1 cellular context compared by ENCODE assay signal in genomic region chr7:155951554-155952158, GRCh38.
TF ChIP-seq lines count a peak whose summit lies in the region.

No MANE protein-coding gene starts in this region.

TF ChIP-seq in HepG2, 621 proteins besides CTCF, POLR2A, EP300 and RAD21 (continued from another document and continues in another):
- TF ChIP-seq E2F5 (CRISPR knock-in tag; conservative IDR thresholded peaks at IDR 0.05) (no peak), MXD4 (CRISPR knock-in tag; IDR thresholded peaks at IDR 0.05) (peak; percentile 66), ZNF570 (CRISPR knock-in tag; IDR thresholded peaks at IDR 0.05; ENCODE audit: borderline replicate concordance) (no peak), IRX3 (CRISPR knock-in tag; IDR thresholded peaks at IDR 0.05; ENCODE audit: borderline replicate concordance, low read depth) (peak; percentile 49; the same call in 1 of the 2 replicates), HIVEP1 (CRISPR knock-in tag; IDR thresholded peaks at IDR 0.05) (peak; percentile 85; the same call in 1 of the 2 replicates), HOXA3 (CRISPR knock-in tag; IDR thresholded peaks at IDR 0.05) (peak; percentile 93), MIXL1 (CRISPR knock-in tag; IDR thresholded peaks at IDR 0.05) (peak; percentile 49; the same call in 1 of the 2 replicates), ZNF609 (CRISPR knock-in tag; IDR thresholded peaks at IDR 0.05; ENCODE audit: borderline replicate concordance) (peak; percentile 77), ZNF264 (CRISPR knock-in tag; IDR thresholded peaks at IDR 0.05) (peak; percentile 87; the same call in 1 of the 2 replicates), ARID5B (CRISPR knock-in tag; IDR thresholded peaks at IDR 0.05) (peak; percentile 93), ZC3H13 (CRISPR knock-in tag; IDR thresholded peaks at IDR 0.05) (no peak), ZNF841 (CRISPR knock-in tag; IDR thresholded peaks at IDR 0.05; ENCODE audit: borderline replicate concordance) (no peak), RBM22 (optimal IDR thresholded peaks at IDR 0.05; ENCODE audit: low read length) (no peak), ZNF562 (CRISPR knock-in tag; IDR thresholded peaks at IDR 0.05; ENCODE audit: borderline replicate concordance) (no peak), ZNF510 (CRISPR knock-in tag; IDR thresholded peaks at IDR 0.05; ENCODE audit: low read depth) (0 out of 2 replicates have a peak, but pooled peaks have one; percentile 28), GMEB2 (CRISPR knock-in tag; IDR thresholded peaks at IDR 0.05; ENCODE audit: low read depth) (no peak), ZNF792 (CRISPR knock-in tag; IDR thresholded peaks at IDR 0.05) (peak; percentile 96), BATF2 (CRISPR knock-in tag; IDR thresholded peaks at IDR 0.05) (no peak), NFE2 (CRISPR knock-in tag; IDR thresholded peaks at IDR 0.05) (no peak), TCF12 (IDR thresholded peaks at IDR 0.05) (no peak), TCF12 (CRISPR knock-in tag; IDR thresholded peaks at IDR 0.05) (peak; percentile 59), ZNF614 (CRISPR knock-in tag; IDR thresholded peaks at IDR 0.05; ENCODE audit: borderline replicate concordance) (peak; percentile 92), ZFP36L1 (CRISPR knock-in tag; IDR thresholded peaks at IDR 0.05) (peak; percentile 78; the same call in 1 of the 2 replicates), TSC22D2 (CRISPR knock-in tag; IDR thresholded peaks at IDR 0.05; ENCODE audit: borderline replicate concordance) (no peak; the same call in 1 of the 2 replicates), STAG1 (CRISPR knock-in tag; IDR thresholded peaks at IDR 0.05) (no peak; the same call in 1 of the 2 replicates), NR2F6 (IDR thresholded peaks at IDR 0.05) (peak; percentile 82), NR2F6 (CRISPR knock-in tag; IDR thresholded peaks at IDR 0.05) (peak; percentile 92), NFKB2 (CRISPR knock-in tag; IDR thresholded peaks at IDR 0.05; ENCODE audit: borderline replicate concordance) (peak; percentile 79; the same call in 1 of the 2 replicates), ZNF652 (CRISPR knock-in tag; IDR thresholded peaks at IDR 0.05; ENCODE audit: borderline replicate concordance, low read depth) (no peak), POLR2AphosphoS5 (IDR thresholded peaks at IDR 0.05; ENCODE audit: low read depth, low read length) (peak; percentile 81), ZSCAN22 (CRISPR knock-in tag; IDR thresholded peaks at IDR 0.05) (no peak), ZNF383 (CRISPR knock-in tag; IDR thresholded peaks at IDR 0.05; ENCODE audit: borderline replicate concordance) (0 out of 2 replicates have a peak, but pooled peaks have one; percentile 32), SATB2 (CRISPR knock-in tag; IDR thresholded peaks at IDR 0.05) (no peak; the same call in 1 of the 2 replicates), SP5 (CRISPR knock-in tag; IDR thresholded peaks at IDR 0.05; ENCODE audit: borderline replicate concordance, low read depth) (peak; percentile 65), ZBTB33 (CRISPR knock-in tag; IDR thresholded peaks at IDR 0.05) (peak; percentile 54), CREB1 (IDR thresholded peaks at IDR 0.05) (peak; percentile 76), CREB1 (CRISPR knock-in tag; IDR thresholded peaks at IDR 0.05) (peak; percentile 67), NFIB (CRISPR knock-in tag; IDR thresholded peaks at IDR 0.05; ENCODE audit: borderline replicate concordance) (no peak), ZBTB7A (CRISPR knock-in tag; IDR thresholded peaks at IDR 0.05) (peak; percentile 48; the same call in 1 of the 2 replicates), ZNF7 (CRISPR knock-in tag; IDR thresholded peaks at IDR 0.05) (no peak), ATM (IDR thresholded peaks at IDR 0.05; ENCODE audit: borderline replicate concordance) (peak; percentile 29; the same call in 1 of the 2 replicates), ZSCAN21 (CRISPR knock-in tag; IDR thresholded peaks at IDR 0.05; ENCODE audit: borderline replicate concordance) (peak; percentile 85; the same call in 1 of the 2 replicates), ATAD3A (CRISPR knock-in tag; IDR thresholded peaks at IDR 0.05) (no peak), JUND (CRISPR knock-in tag; IDR thresholded peaks at IDR 0.05) (peak; percentile 93), ETV6 (CRISPR knock-in tag; conservative IDR thresholded peaks at IDR 0.05) (peak; percentile 29; the same call in 1 of the 2 replicates), ZNF350 (CRISPR knock-in tag; IDR thresholded peaks at IDR 0.05; ENCODE audit: borderline replicate concordance, low read depth) (peak; percentile 95), CHD2 (IDR thresholded peaks at IDR 0.05; ENCODE audit: low read depth, low read length) (no peak), ZNF761 (CRISPR knock-in tag; conservative IDR thresholded peaks at IDR 0.05) (no peak), ZNF138 (CRISPR knock-in tag; IDR thresholded peaks at IDR 0.05; ENCODE audit: low read depth) (peak; percentile 45; the same call in 1 of the 2 replicates), ZNF281 (CRISPR knock-in tag; IDR thresholded peaks at IDR 0.05; ENCODE audit: borderline replicate concordance) (0 out of 2 replicates have a peak, but pooled peaks have one; percentile 30), NR3C1 (CRISPR knock-in tag; IDR thresholded peaks at IDR 0.05) (no peak)
